34 cellular contexts compared by ENCODE assay signal in genomic region chr3:139132976-139133375, GRCh38.
"Had no signal": no experiment of that assay in that cellular context is flagged by ENCODE, and none has a peak within 500 bp of the region (broad histone marks: within the 10 kb centered on the region; RNA-seq: fewer than 3 reads in every experiment).

No MANE protein-coding gene starts in this region.

- ATAC-seq: activated CD8-positive, alpha-beta memory T cell treated with anti-CD3 and anti-CD28 coated beads, Interleukin-2, amount 10 ng/mL, durations not matched to agents 7 days and 5 days; activated naive CD8-positive, alpha-beta T cell treated with anti-CD3 and anti-CD28 coated beads, Interleukin-2, amount 50 U/mL, for 24 hours; PC-3 had no signal

- H3K36me3 ChIP-seq: MG63, Peyer's patch, SJSA1 had no signal

- H3K27me3 ChIP-seq: MG63, Peyer's patch had no signal

- FAIRE-seq: bronchial epithelial cell, colon, TTC549 had no signal

- H3K9me2 ChIP-seq: SK-N-SH had no signal

- H3K4me3 ChIP-seq: MG63, Peyer's patch, SJSA1 had no signal

- H3K9ac ChIP-seq: SK-N-SH had no signal

- H3K4me1 ChIP-seq: Peyer's patch, SJSA1 had no signal

- H3K4me2 ChIP-seq: SK-N-SH had no signal

- DNase-seq: activated CD4-positive, alpha-beta memory T cell treated with anti-CD3 and anti-CD28 coated beads, Interleukin-2, amount 10 ng/mL, durations not matched to agents 7 days and 5 days; activated CD4-positive, alpha-beta T cell treated with anti-CD3 and anti-CD28 coated beads for 1 hour; activated CD4-positive, alpha-beta T cell treated with anti-CD3 and anti-CD28 coated beads for 48 hours; activated CD4-positive, CD25-positive, alpha-beta regulatory T cell; activated CD8-positive, alpha-beta memory T cell treated with anti-CD3 and anti-CD28 coated beads for 24 hours; activated CD8-positive, alpha-beta memory T cell treated with anti-CD3 and anti-CD28 coated beads, Interleukin-2, amount 10 ng/mL, durations not matched to agents 7 days and 5 days; activated CD8-positive, alpha-beta memory T cell treated with anti-CD3 and anti-CD28 coated beads, Interleukin-2, amount 50 U/mL, for 48 hours; activated effector memory CD4-positive, alpha-beta T cell treated with Interleukin-2 at 50 U/mL for 16 hours; activated naive CD4-positive, alpha-beta T cell treated with anti-CD3 and anti-CD28 coated beads, Interleukin-2, amount 10 ng/mL, durations not matched to agents 7 days and 5 days; activated naive CD8-positive, alpha-beta T cell treated with anti-CD3 and anti-CD28 coated beads, Interleukin-2, amount 50 U/mL, for 24 hours; activated T-cell treated with anti-CD3 and anti-CD28 coated beads, Interleukin-2, amount 50 U/mL, for 48 hours; anterior cingulate cortex; central memory CD4-positive, alpha-beta T cell; Kasumi-1; MG63; NCI-H1048; NCI-H1105 treated with DMSO at 0.1 percent for 48 hours; NCI-H1436; NCI-H1694; NCI-H2081; NCI-H2227 treated with DMSO at 0.1 percent for 48 hours; NCI-H510A; NCI-H69; NK-92 treated with Interleukin-12 subunit alpha and Interleukin-12 subunit beta, amount 100 ng/mL, for 24 hours; PC-3; Peyer's patch; RPMI8226; SHP77 treated with DMSO at 0.1 percent for 48 hours; SK-N-SH had no signal

- H3K9me3 ChIP-seq: MG63, Peyer's patch, SJSA1, SK-N-SH had no signal

- H3K27ac ChIP-seq: Peyer's patch, SJSA1, VCaP had no signal
